In the genomic region with DNA sequence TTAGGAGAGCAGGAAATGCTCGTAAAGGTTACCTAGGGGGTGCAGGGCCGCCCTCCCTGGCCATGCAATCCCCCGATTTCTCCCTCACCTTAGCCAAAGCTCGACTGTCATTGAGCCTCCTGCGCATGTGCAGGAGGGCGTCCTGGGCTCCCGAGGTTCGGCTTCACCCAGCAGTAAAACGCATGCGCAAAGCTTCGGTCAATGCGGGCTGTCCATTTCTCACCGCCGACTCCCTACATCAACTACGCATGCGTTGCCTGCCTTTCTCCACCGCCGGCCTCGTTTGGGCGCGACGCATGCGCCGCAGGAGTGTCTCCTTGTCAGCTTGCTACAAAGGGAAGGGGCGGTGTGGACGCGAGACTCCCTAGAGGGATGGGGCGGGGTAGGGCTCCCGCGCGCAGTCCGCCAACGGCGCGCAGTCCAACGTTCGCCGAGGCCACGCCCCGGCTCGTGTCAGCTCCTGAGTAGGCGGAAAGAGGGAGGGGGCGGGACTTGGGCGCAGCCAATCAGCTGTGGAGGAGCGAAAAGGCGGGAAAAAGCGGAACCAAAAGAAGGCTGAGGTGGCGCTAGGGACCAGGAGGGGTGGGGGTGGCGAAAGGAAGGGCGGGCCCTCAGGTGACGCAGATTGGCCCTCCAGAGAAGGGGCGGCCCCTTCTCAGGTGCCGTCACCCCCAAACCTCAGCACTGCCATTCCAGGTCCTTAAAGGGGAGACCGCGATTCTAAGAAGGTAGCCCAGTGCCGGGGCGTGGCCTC, we compare ENCODE assay signal across 8 cellular contexts. TPM values are rescaled to one million over a fixed set of nuclear protein-coding genes. Genes with fewer than 3 reads are reported as not detected.
DNase-seq lines count a peak whose midpoint lies in the region; ATAC-seq and TF ChIP-seq lines count a peak whose summit lies in the region.

A gene with protein sequence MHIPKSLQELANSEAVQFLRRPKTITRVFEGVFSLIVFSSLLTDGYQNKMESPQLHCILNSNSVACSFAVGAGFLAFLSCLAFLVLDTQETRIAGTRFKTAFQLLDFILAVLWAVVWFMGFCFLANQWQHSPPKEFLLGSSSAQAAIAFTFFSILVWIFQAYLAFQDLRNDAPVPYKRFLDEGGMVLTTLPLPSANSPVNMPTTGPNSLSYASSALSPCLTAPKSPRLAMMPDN (plus strand): TSS at position 558 of the 754 bp plus-strand sequence. CDS start 1,476 bp downstream, outside the sequence.
A gene (minus strand): TSS at position 131 of the 754 bp plus-strand sequence. CDS start 20 bp downstream, at position 111.

- TF ChIP-seq CTCF in PC-3 (conservative IDR thresholded peaks at IDR 0.05; ENCODE audit: low read depth, low read length) = no peak
- TF ChIP-seq CTCF in epithelial cell of proximal tubule (conservative IDR thresholded peaks at IDR 0.05; ENCODE audit: low read depth, low read length) = no peak
- TF ChIP-seq CTCF in mucosa of descending colon (IDR thresholded peaks at IDR 0.05) = peak; percentile 9

- DNase-seq in DMS53 (lab: John Stamatoyannopoulos, UW) (peak; percentile 100), PC-3 (peak; percentile 97), epithelial cell of proximal tubule (ENCODE audit: low read depth) (peak; percentile 74), mucosa of descending colon (peak; percentile 98 to 100 (median 98))
- peak; percentile 99 for DNase-seq in Jurkat, Clone E6-1 (ENCODE audit: low read depth, low spot score)
- peak; percentile 97 for DNase-seq in activated T-cell treated with anti-CD3 and anti-CD28 coated beads, Interleukin-2, amount 50 U/mL, for 24 hours
- DNase-seq in stimulated activated CD8-positive, alpha-beta memory T cell treated with anti-CD3 and anti-CD28 coated beads, Interleukin-4, amount 100 ng/mL, for 1 hour (ENCODE audit: low read depth in 2 of 2, low spot score in 1 of 2) = peak; percentile 89 to 96

- H3K4me3 ChIP-seq in Jurkat, Clone E6-1 (ENCODE audit: low read length) = peak within 1 kb of the TSS; percentile 100
- H3K4me3 ChIP-seq in PC-3 (ENCODE audit: low read length) = peak within 1 kb of the TSS; percentile 66
- peak within 1 kb of the TSS; percentile 83 for H3K4me3 ChIP-seq in epithelial cell of proximal tubule (ENCODE audit: low read depth, low read length)
- H3K4me3 ChIP-seq in mucosa of descending colon = peak within 1 kb of the TSS; percentile 28

- H3K4me2 ChIP-seq in PC-3 (ENCODE audit: low read length) = peak within 1 kb of the TSS; percentile 95

- H3K27ac Mint-ChIP-seq in activated T-cell treated with anti-CD3 and anti-CD28 coated beads, Interleukin-2, amount 50 U/mL, for 24 hours = peak within 1 kb of the TSS; percentile 98

- peak within 1 kb of the TSS; percentile 86 for H3K4me3 Mint-ChIP-seq in activated T-cell treated with anti-CD3 and anti-CD28 coated beads, Interleukin-2, amount 50 U/mL, for 24 hours

- no peaks in the 10 kb centered on the region for H3K9me2 ChIP-seq in PC-3 (replicated peaks; ENCODE audit: low read length)

- peaks cover 5% of the 10 kb centered on the region; the same call in 1 of the 2 replicates for H3K4me1 ChIP-seq in PC-3 (ENCODE audit: insufficient read depth, low read length)
- H3K4me1 ChIP-seq in mucosa of descending colon (ENCODE audit: low read depth) = peaks cover 11% of the 10 kb centered on the region

- H3K79me2 ChIP-seq in PC-3 (ENCODE audit: low read length) = no peaks in the 10 kb centered on the region

- H3K9me3 ChIP-seq in PC-3 (ENCODE audit: low read length) (no peaks in the 10 kb centered on the region), mucosa of descending colon (no peaks in the 10 kb centered on the region)

- H3K36me3 ChIP-seq in PC-3 (ENCODE audit: low read depth, low read length) = no peaks in the 10 kb centered on the region
- no peaks in the 10 kb centered on the region for H3K36me3 ChIP-seq in mucosa of descending colon (ENCODE audit: low read depth)

- H3K27ac ChIP-seq in PC-3 (ENCODE audit: low read length) = peak within 1 kb of the TSS; percentile 42

- peaks cover 17% of the 10 kb centered on the region for H3K36me3 Mint-ChIP-seq in activated T-cell treated with anti-CD3 and anti-CD28 coated beads, Interleukin-2, amount 50 U/mL, for 24 hours (ENCODE audit: low read depth)

- BruUV-seq in PC-3 (replicated peaks; lab: Mats Ljungman, UMichigan) = no TSS peak

- H2AFZ ChIP-seq in PC-3 (ENCODE audit: low read length) = peak within 1 kb of the TSS; percentile 82

- H3K27me3 ChIP-seq in PC-3 (ENCODE audit: low read length) = no peaks in the 10 kb centered on the region

- H3K4me1 Mint-ChIP-seq in activated T-cell treated with anti-CD3 and anti-CD28 coated beads, Interleukin-2, amount 50 U/mL, for 24 hours (ENCODE audit: low read depth) = peaks cover 19% of the 10 kb centered on the region

- H3K9ac ChIP-seq in PC-3 (ENCODE audit: low read length) = peak within 1 kb of the TSS; percentile 81

- CTCF ChIA-PET in PC-3 (lab: Charles Lee) = interaction anchor here (0.6 to 2.5 kb wide), 2 partner anchors 27 to 220 kb away, joined by 5 to 17 read pairs; a partner anchor contains a TSS

- H4K20me1 ChIP-seq in PC-3 (ENCODE audit: low read length) = no peaks in the 10 kb centered on the region

- intact Hi-C loops in PC-3 (cut with micrococcal nuclease) (no loop called here), mucosa of descending colon (cut with DNase I, micrococcal nuclease) (no loop called here)

- POLR2A ChIA-PET in PC-3 (lab: Charles Lee; ENCODE audit: unreplicated experiment) = interaction anchor here (0.7 to 1.1 kb wide), 2 partner anchors 31 to 129 kb away, joined by 4 to 6 read pairs; no protein-coding TSS in a partner anchor

- no peaks in the 10 kb centered on the region for H3F3A ChIP-seq in PC-3 (ENCODE audit: low read length, unreplicated experiment)

- no peaks in the 10 kb centered on the region for H3K27me3 Mint-ChIP-seq in activated T-cell treated with anti-CD3 and anti-CD28 coated beads, Interleukin-2, amount 50 U/mL, for 24 hours

- no peaks in the 10 kb centered on the region for H3K9me3 Mint-ChIP-seq in activated T-cell treated with anti-CD3 and anti-CD28 coated beads, Interleukin-2, amount 50 U/mL, for 24 hours

- ATAC-seq in GM21717 (IDR thresholded peaks at IDR 0.05; ENCODE audit: unreplicated experiment) = peak; percentile 66
- ATAC-seq in PC-3 = peak; percentile 82
- ATAC-seq in mucosa of descending colon = peak; percentile 90

RNA-seq across cellular contexts. Expression of the first gene that starts in this region (rescaled TPM):
- polyA plus RNA-seq in Jurkat, Clone E6-1 (2012; ENCODE audit: insufficient read depth, insufficient read length) = 1.2 TPM
- not detected in 2 replicates for total RNA-seq in PC-3 (2014; rRNA removed)
- not detected in 2 replicates for total RNA-seq in epithelial cell of proximal tubule
- under 1 TPM in 1 of 3 donors, not detected in 2; 0.41 TPM for total RNA-seq in mucosa of descending colon

RNA-seq across cellular contexts. Expression of the second gene that starts in this region (rescaled TPM):
- polyA plus RNA-seq in Jurkat, Clone E6-1 (2012; ENCODE audit: insufficient read depth, insufficient read length) = 23.6 TPM
- total RNA-seq in PC-3 (2014; rRNA removed) = 1.3 and 7.1 TPM in 2 replicates
- total RNA-seq in epithelial cell of proximal tubule = 3.8 and 5.4 TPM in 2 replicates
- total RNA-seq in mucosa of descending colon = 10 to 100 TPM; 13.2 to 14.5 (median 13.6) TPM

Comparison
In these comparisons a context has a peak if more than half of its experiments do, and no peak if none do; other contexts are left out.
1. Peak in every context shown above with its lines: DNase-seq, ATAC-seq, H3K4me3 ChIP-seq and H3K27ac ChIP-seq.
2. H3K4me3 ChIP-seq: peak in every context shown above with its lines; median percentile 100 in Jurkat, Clone E6-1; 83 in epithelial cell of proximal tubule; 66 in PC-3; 28 in mucosa of descending colon.